Comparison of ENCODE assay signal across 8 cellular contexts in genomic region chrX:109632906-109633504, GRCh38. TPM values are rescaled to one million over a fixed set of nuclear protein-coding genes. Genes with fewer than 3 reads are reported as not detected.
DNase-seq lines count a peak whose midpoint lies in the region; ATAC-seq, FAIRE-seq and TF ChIP-seq lines count a peak whose summit lies in the region.

No MANE protein-coding gene starts in this region.

- ATAC-seq in HCT116 = no peak
- ATAC-seq in HepG2 = no peak
- ATAC-seq in GM21447 (IDR thresholded peaks at IDR 0.05; ENCODE audit: unreplicated experiment) = no peak

- H3K4me2 ChIP-seq in HCT116 (ENCODE audit: low read length) = no peak overlapping the region
- no peak overlapping the region for H3K4me2 ChIP-seq in HepG2 (ENCODE audit: low read depth, low read length)

- intact Hi-C loops in HCT116 (cut with micrococcal nuclease) = loop anchor here (1.0 to 10.0 kb wide), 2 partner anchors 148 to 252 kb away; no protein-coding TSS in a partner anchor
- intact Hi-C loops in HepG2 (cut with micrococcal nuclease; ENCODE audit: unreplicated experiment) = no loop called here
- intact Hi-C loops in uterus (cut with DNase I; ENCODE audit: low total_unique reads) = no loop called here

- peak; percentile 48 for FAIRE-seq in HepG2 (lab: Jason Lieb, UNC)

- H3K27me3 ChIP-seq in HCT116 (ENCODE audit: insufficient read depth, low read length) (no peaks in the 10 kb centered on the region), HepG2 (ENCODE audit: control insufficient read depth in 1 of 2, insufficient read depth in 2 of 2, low read length in 2 of 2) (no peaks in the 10 kb centered on the region), uterus (no peaks in the 10 kb centered on the region)

- RAD21 ChIA-PET in HCT116 (lab: Charles Lee; ENCODE audit: low non-redundant PET in 1 of 2, low total read pairs in 2 of 2, uncharacterized antibody in 2 of 2, unreplicated experiment in 2 of 2) = interaction anchor here in 1 of 2 experiments (0.8 kb wide), 1 partner anchor 148 kb away, joined by 3 read pairs; no protein-coding TSS in a partner anchor

- H4K20me1 ChIP-seq in HCT116 (ENCODE audit: insufficient read depth) (no peaks in the 10 kb centered on the region), HepG2 (ENCODE audit: insufficient read depth, low read length) (no peaks in the 10 kb centered on the region)

- H3K9ac ChIP-seq in HCT116 (ENCODE audit: low read length) (no peak overlapping the region), HepG2 (ENCODE audit: insufficient read depth, low read depth, low read length) (no peak overlapping the region)

- DNase-seq in Ammon's horn (ENCODE audit: low spot score) (peak; percentile 13), HCT116 (ENCODE audit: low read depth, low spot score) (no peak), astrocyte of the hippocampus (ENCODE audit: low read depth, low spot score) (peak; percentile 39), HepG2 (ENCODE audit: low spot score) (no peak), uterus (no peak), SK-N-DZ (ENCODE audit: low spot score) (no peak), SHP77 (lab: John Stamatoyannopoulos, UW) (no peak)

- H3K36me3 ChIP-seq in HCT116 (ENCODE audit: control insufficient read depth in 1 of 2, insufficient read depth in 2 of 2, low read length in 2 of 2) = no peaks in the 10 kb centered on the region
- no peaks in the 10 kb centered on the region; a peak in 1 of 5 replicates for H3K36me3 ChIP-seq in HepG2 (replicated peaks in 1 of 2; ENCODE audit: control insufficient read depth in 1 of 2, insufficient read depth in 2 of 2, low read length in 2 of 2)
- no peaks in the 10 kb centered on the region for H3K36me3 ChIP-seq in uterus

- no peak overlapping the region for H3K27ac ChIP-seq in HCT116 (ENCODE audit: low read depth, low read length)
- H3K27ac ChIP-seq in HepG2 (ENCODE audit: extremely low read length, insufficient read depth, low read length) = no peak overlapping the region
- H3K27ac ChIP-seq in uterus = no peak overlapping the region

- peak; percentile 55 for TF ChIP-seq RAD21 in HCT116 (IDR thresholded peaks at IDR 0.05; ENCODE audit: low read depth)
- TF ChIP-seq RAD21 in HepG2 (CRISPR knock-in tag; IDR thresholded peaks at IDR 0.05) = no peak

- WGBS in HepG2 (ENCODE audit: low lambda C conversion rate) = 86% methylated on average over 4 of the region's 5 CpGs

- H3K9me2 ChIP-seq in HCT116 (ENCODE audit: insufficient read depth) = no peaks in the 10 kb centered on the region

- no peak overlapping the region for H2AFZ ChIP-seq in HCT116 (ENCODE audit: low read depth, low read length, poor library complexity, severe bottlenecking)
- no peak overlapping the region for H2AFZ ChIP-seq in HepG2 (ENCODE audit: low read length)

- TF ChIP-seq EP300 in HepG2 (IDR thresholded peaks at IDR 0.05; ENCODE audit: low read depth in 2 of 2, low read length in 2 of 2) (no peak), HepG2 (CRISPR knock-in tag; IDR thresholded peaks at IDR 0.05; ENCODE audit: borderline replicate concordance) (no peak)

- no peak overlapping the region for H3K4me3 ChIP-seq in HCT116 (replicated peaks in 1 of 2; ENCODE audit: low read depth in 1 of 2, low read length in 2 of 2)
- H3K4me3 ChIP-seq in HepG2 (replicated peaks in 1 of 3; ENCODE audit: insufficient read depth in 1 of 3, low read depth in 2 of 3, low read length in 3 of 3) = no peak overlapping the region
- H3K4me3 ChIP-seq in uterus = no peak overlapping the region

- no peak for TF ChIP-seq POLR2A in HCT116 (IDR thresholded peaks at IDR 0.05; ENCODE audit: borderline replicate concordance, extremely low read depth, insufficient read depth, insufficient read length)
- no peak for TF ChIP-seq POLR2A in HepG2 (IDR thresholded peaks at IDR 0.05; ENCODE audit: insufficient read depth in 1 of 2, low read depth in 2 of 2, low read length in 2 of 2)
- no peak for TF ChIP-seq POLR2A in uterus (IDR thresholded peaks at IDR 0.05)

- no TSS peak for BruUV-seq in HCT116 (replicated peaks; lab: Mats Ljungman, UMichigan)
- BruUV-seq in HepG2 (replicated peaks; lab: Mats Ljungman, UMichigan) = no TSS peak

- H3K4me1 ChIP-seq in HCT116 (ENCODE audit: control insufficient read depth in 1 of 2, insufficient read depth in 2 of 2, low read length in 2 of 2) (no peaks in the 10 kb centered on the region), HepG2 (ENCODE audit: insufficient read depth, low read length) (peaks cover under 1% of the 10 kb centered on the region; the same call in 1 of the 2 replicates), uterus (no peaks in the 10 kb centered on the region)

- H3K79me2 ChIP-seq in HCT116 (ENCODE audit: insufficient read depth, low read length) (no peaks in the 10 kb centered on the region), HepG2 (ENCODE audit: insufficient read depth, low read length) (no peaks in the 10 kb centered on the region)

- TF ChIP-seq CTCF in HCT116 (IDR thresholded peaks at IDR 0.05 in 2 of 3, conservative IDR thresholded peaks at IDR 0.05 in 1 of 3; ENCODE audit: borderline replicate concordance in 1 of 3, insufficient read depth in 1 of 3, low read depth in 2 of 3, low read length in 2 of 3) = peak; percentile 25 to 69 (median 30); a peak in 4 of 6 replicates
- TF ChIP-seq CTCF in HepG2 (CRISPR knock-in tag; IDR thresholded peaks at IDR 0.05) = 0 out of 2 replicates have a peak, but pooled peaks have one; percentile 20
- peak in 2 of 4 experiments; percentile 3 to 6 for TF ChIP-seq CTCF in uterus (IDR thresholded peaks at IDR 0.05)

- CTCF ChIA-PET in HCT116 (lab: Charles Lee) = interaction anchor here (1.2 to 3.7 kb wide), 3 partner anchors 147 to 934 kb away, joined by 3 to 27 read pairs (median 3); no protein-coding TSS in a partner anchor
- CTCF ChIA-PET in HepG2 (lab: Yijun Ruan, JAX; ENCODE audit: low intra/inter-chr PET ratio, low total read pairs) = interaction anchor here (2.8 kb wide), 1 partner anchor 147 kb away, joined by 9 read pairs; no protein-coding TSS in a partner anchor

- POLR2A ChIA-PET in HCT116 (lab: Charles Lee) = no interaction called here
- POLR2A ChIA-PET in HepG2 (lab: Yijun Ruan, JAX) = no interaction called here

- H3K9me3 ChIP-seq in HCT116 (ENCODE audit: control insufficient read depth in 1 of 2, insufficient read depth in 1 of 2, low read depth in 1 of 2, low read length in 2 of 2) (no peaks in the 10 kb centered on the region), HepG2 (ENCODE audit: low read length) (no peaks in the 10 kb centered on the region), uterus (no peaks in the 10 kb centered on the region)

- in situ Hi-C loops in HepG2 (cut with HindIII; ENCODE audit: extremely low pct_ligation_motif_present, low pct_unique_long_range_greater_than_20kb) = loop anchor here (5.0 kb wide), 1 partner anchor 151 kb away; the partner anchor contains the start of gene GUCY2F

TF ChIP-seq in HCT116, 20 proteins besides CTCF, POLR2A, EP300 and RAD21 (continues in another document):
- TF ChIP-seq CBX3 (IDR thresholded peaks at IDR 0.05; ENCODE audit: low read depth) (no peak), CEBPB (IDR thresholded peaks at IDR 0.05; ENCODE audit: low read depth) (no peak), ZFX (IDR thresholded peaks at IDR 0.05) (no peak), SP1 (IDR thresholded peaks at IDR 0.05; ENCODE audit: low read depth) (no peak), ATF3 (IDR thresholded peaks at IDR 0.05) (no peak)

TF ChIP-seq in HepG2, 621 proteins besides CTCF, POLR2A, EP300 and RAD21 (continues in another document):
- TF ChIP-seq ZNF737 (CRISPR knock-in tag; IDR thresholded peaks at IDR 0.05; ENCODE audit: borderline replicate concordance) (no peak), ZNF264 (CRISPR knock-in tag; IDR thresholded peaks at IDR 0.05) (no peak), ZNF546 (CRISPR knock-in tag; conservative IDR thresholded peaks at IDR 0.05) (no peak), RBM22 (optimal IDR thresholded peaks at IDR 0.05; ENCODE audit: low read length) (no peak), RORA (CRISPR knock-in tag; IDR thresholded peaks at IDR 0.05) (no peak), YEATS4 (CRISPR knock-in tag; IDR thresholded peaks at IDR 0.05; ENCODE audit: borderline replicate concordance) (no peak), TBP (CRISPR knock-in tag; IDR thresholded peaks at IDR 0.05) (no peak), JUND (CRISPR knock-in tag; IDR thresholded peaks at IDR 0.05) (no peak), RNF2 (conservative IDR thresholded peaks at IDR 0.05; ENCODE audit: low read depth) (no peak), SIN3B (IDR thresholded peaks at IDR 0.05; ENCODE audit: low read length) (no peak), BCL6 (CRISPR knock-in tag; IDR thresholded peaks at IDR 0.05) (no peak), ZNF343 (CRISPR knock-in tag; IDR thresholded peaks at IDR 0.05) (no peak), ZNF678 (CRISPR knock-in tag; IDR thresholded peaks at IDR 0.05) (no peak)

RNA-seq across cellular contexts. Expression of gene KCNE5, which starts 8.0 kb away (rescaled TPM):
- total RNA-seq in HCT116 (2021; ENCODE audit: unreplicated experiment) (not detected), HepG2 (2016; rRNA removed; fragmentation: Illumina TruSeq; extraction: Trizol) (0.31 and 0.33 TPM in 2 replicates), uterus (under 1 TPM in 1 of 4 donors, not detected in 3; 0.62 TPM)
- polyA plus RNA-seq in HCT116 (2012) = 0.18 and 0.20 TPM in 2 replicates
- not detected in 2 replicates for total RNA-seq in HepG2 (2016; cell fraction: cytosol; rRNA removed; fragmentation: Illumina TruSeq; extraction: Trizol; ENCODE audit: low read depth)
- total RNA-seq in HepG2 (2016; cell fraction: insoluble cytoplasmic fraction; rRNA removed; fragmentation: Illumina TruSeq; extraction: Trizol) = 0.32 TPM in 1 of 2 replicates, not detected in the other
- 0.10 and 0.19 TPM in 2 replicates for total RNA-seq in HepG2 (2016; cell fraction: membrane; rRNA removed; fragmentation: Illumina TruSeq; extraction: Trizol)
- total RNA-seq in HepG2 (2016; cell fraction: nucleus; rRNA removed; fragmentation: Illumina TruSeq; extraction: Trizol) = 0.68 and 0.81 TPM in 2 replicates
- 1.1 and 1.4 TPM in 2 replicates for polyA plus RNA-seq in HepG2 (2011; rRNA removed)
- polyA plus RNA-seq in HepG2 (2011; cell fraction: cytosol; rRNA removed) = 0.55 and 0.60 TPM in 2 replicates
- polyA plus RNA-seq in HepG2 (2011; cell fraction: nucleus; rRNA removed) = 7.8 and 9.1 TPM in 2 replicates
- polyA plus RNA-seq in HepG2 (2012) = 0.74 and 1.1 TPM in 2 replicates
- 0.14 TPM in 1 of 2 replicates, not detected in the other for polyA plus RNA-seq in HepG2 (2016; cell fraction: cytosol; fragmentation: Illumina TruSeq; extraction: Trizol; ENCODE audit: low read depth)
- polyA plus RNA-seq in HepG2 (2016; cell fraction: insoluble cytoplasmic fraction; fragmentation: Illumina TruSeq; extraction: Trizol; ENCODE audit: low read depth) = 0.15 and 0.27 TPM in 2 replicates
- 0.10 TPM in 1 of 2 replicates, not detected in the other for polyA plus RNA-seq in HepG2 (2016; cell fraction: membrane; fragmentation: Illumina TruSeq; extraction: Trizol; ENCODE audit: low read depth)
- 0.95 TPM in 1 of 2 replicates, not detected in the other for polyA plus RNA-seq in HepG2 (2016; cell fraction: nucleus; fragmentation: Illumina TruSeq; extraction: Trizol; ENCODE audit: insufficient read depth, low read depth)
- polyA minus RNA-seq in HepG2 (2011; rRNA and poly(A)+ RNA removed; ENCODE audit: low replicate concordance) = 2.6 and 13.2 TPM in 2 replicates
- 0.79 and 1.2 TPM in 2 replicates for polyA minus RNA-seq in HepG2 (2011; cell fraction: cytosol; rRNA and poly(A)+ RNA removed)
- 18.4 and 25.6 TPM in 2 replicates for polyA minus RNA-seq in HepG2 (2011; cell fraction: nucleus; rRNA and poly(A)+ RNA removed)
- polyA plus RNA-seq in SK-N-DZ (2014; cell fraction: cytosol; rRNA removed) = 0.38 TPM in 1 of 2 replicates, not detected in the other
- polyA plus RNA-seq in SK-N-DZ (2014; cell fraction: nucleus; rRNA removed) = 0.73 TPM in 1 of 2 replicates, not detected in the other

Comparison
In these comparisons a context has a peak if more than half of its experiments do, and no peak if none do; other contexts are left out.
1. DNase-seq: peak in Ammon's horn (single experiment) and astrocyte of the hippocampus (single experiment); none in HCT116 (single experiment), HepG2 (single experiment), uterus (0 of 2), SK-N-DZ (single experiment) and SHP77 (0 of 2).